1 cellular context compared by ENCODE assay signal in the genomic region with DNA sequence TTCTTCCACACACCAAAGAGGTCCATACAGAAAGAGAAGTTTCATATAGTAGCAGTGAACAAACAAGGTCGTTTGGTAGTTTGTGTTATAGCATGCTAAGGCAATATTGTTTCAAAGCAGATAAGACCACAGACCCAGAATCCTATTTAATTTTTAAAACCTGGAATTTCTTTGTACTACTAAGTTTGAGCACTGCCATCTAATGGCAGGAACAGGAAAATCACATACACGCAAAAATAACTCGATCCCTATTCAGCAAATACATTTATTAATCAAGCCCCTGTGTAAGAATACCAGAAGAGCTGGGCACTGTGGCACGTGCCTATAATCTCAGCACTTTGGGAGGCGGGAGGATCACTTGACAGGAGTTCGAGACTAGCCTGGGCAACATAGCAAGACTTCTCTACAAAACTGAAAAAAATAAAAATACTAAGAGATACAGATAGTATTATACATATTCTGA.
TF ChIP-seq lines count a peak whose summit lies in the region.

No MANE protein-coding gene starts in this region.

TF ChIP-seq in WTC11, 78 proteins besides CTCF, POLR2A, EP300 and RAD21 (continued from another document):
- TF ChIP-seq, protein P1, sequence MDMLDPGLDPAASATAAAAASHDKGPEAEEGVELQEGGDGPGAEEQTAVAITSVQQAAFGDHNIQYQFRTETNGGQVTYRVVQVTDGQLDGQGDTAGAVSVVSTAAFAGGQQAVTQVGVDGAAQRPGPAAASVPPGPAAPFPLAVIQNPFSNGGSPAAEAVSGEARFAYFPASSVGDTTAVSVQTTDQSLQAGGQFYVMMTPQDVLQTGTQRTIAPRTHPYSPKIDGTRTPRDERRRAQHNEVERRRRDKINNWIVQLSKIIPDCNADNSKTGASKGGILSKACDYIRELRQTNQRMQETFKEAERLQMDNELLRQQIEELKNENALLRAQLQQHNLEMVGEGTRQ (CRISPR knock-in tag; IDR thresholded peaks at IDR 0.05), result no peak
TF ChIP-seq in WTC11: peak in this region for 0.
